ENCODE assay signal across 14 cellular contexts in the genomic region with DNA sequence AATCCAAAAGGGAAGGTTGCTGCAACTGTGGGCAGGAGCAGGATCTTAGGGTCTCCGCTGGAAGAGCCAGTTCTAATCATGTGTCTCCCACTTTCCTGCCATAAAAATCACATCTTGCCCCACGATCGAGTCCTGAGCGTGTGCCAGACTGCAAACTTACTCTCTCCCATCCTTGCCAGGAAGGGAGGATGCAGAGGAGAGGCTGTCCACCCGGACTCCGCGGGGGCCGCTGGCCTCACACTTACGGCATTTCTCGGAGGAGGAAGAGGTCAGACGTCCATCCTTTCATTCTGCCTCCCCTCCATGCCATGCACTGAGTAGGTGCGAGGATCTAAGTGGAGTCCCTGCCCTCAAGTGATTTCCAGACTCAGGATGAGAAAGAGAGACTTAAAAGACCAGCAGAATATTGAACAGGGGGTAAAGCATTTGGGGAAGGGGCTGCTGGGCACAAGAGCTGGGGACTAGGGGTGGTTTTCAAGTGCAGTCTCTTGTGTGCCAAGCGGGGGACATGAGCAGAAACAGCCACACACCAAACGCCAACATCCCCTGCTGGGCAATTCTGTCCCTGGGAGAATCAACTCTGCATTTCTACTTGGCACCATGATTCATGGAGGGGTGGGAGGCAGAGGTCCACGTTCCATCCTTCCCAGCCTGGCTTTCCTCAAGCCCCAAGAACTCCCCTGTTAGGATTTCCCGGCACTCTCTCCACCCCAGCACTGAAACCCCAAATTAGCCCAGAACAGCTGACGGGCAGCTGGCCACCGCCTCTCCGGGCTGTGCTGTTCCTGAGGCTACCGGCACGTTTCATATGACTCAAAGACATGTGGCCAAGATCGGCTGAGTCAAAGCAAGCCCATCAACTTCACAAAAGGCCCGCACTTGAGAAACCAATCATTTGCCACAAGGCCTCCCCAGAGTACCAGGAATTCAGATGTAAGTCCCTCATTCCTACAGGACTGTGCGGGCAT. TPM values are rescaled to one million over a fixed set of nuclear protein-coding genes. Genes with fewer than 3 reads are reported as not detected.
A peak's percentile ranks its signal among the peaks of the same experiment; 100 is the strongest.
DNase-seq lines count a peak whose midpoint lies in the region; ATAC-seq and TF ChIP-seq lines count a peak whose summit lies in the region.
"Had no signal": no experiment of that assay in that cellular context is flagged by ENCODE, and none has a peak within 500 bp of the region (broad histone marks: within the 10 kb centered on the region; RNA-seq: fewer than 3 reads in every experiment).

No MANE protein-coding gene starts in this region.

- H3K27me3 ChIP-seq in esophagus muscularis mucosa = no peaks in the 10 kb centered on the region
- H3K27me3 ChIP-seq: neutrophil had no signal

- DNase-seq in GM04503 (ENCODE audit: low read depth) = peak; percentile 73
- peak; percentile 88 for DNase-seq in astrocyte of the spinal cord (ENCODE audit: low read depth, low spot score)
- peak; percentile 99 for DNase-seq in myocyte (ENCODE audit: low read depth)
- DNase-seq in retina = no peak
- no peak for DNase-seq in esophagus muscularis mucosa (ENCODE audit: extremely low spot score)
- DNase-seq: NCI-H1105, NCI-H526 treated with DMSO at 0.1 percent for 48 hours had no signal

- in situ Hi-C loops in astrocyte of the spinal cord (cut with HindIII; ENCODE audit: low sequenced_read_pairs) = no loop called here

- H3K4me3 ChIP-seq in astrocyte of the spinal cord (ENCODE audit: low read depth, low read length) (no peak overlapping the region), esophagus muscularis mucosa (no peak overlapping the region)
- H3K4me3 ChIP-seq: HAP-1 had no signal

- no peaks in the 10 kb centered on the region for H3K9me3 ChIP-seq in esophagus muscularis mucosa
- H3K9me3 ChIP-seq: HAP-1, neutrophil had no signal

- WGBS in esophagus muscularis mucosa = 80% methylated on average over 21 of the region's 24 CpGs

- intact Hi-C loops in esophagus muscularis mucosa (cut with DNase I) = no loop called here

- TF ChIP-seq EP300 in esophagus muscularis mucosa (IDR thresholded peaks at IDR 0.05) = no peak

- TF ChIP-seq CTCF in astrocyte of the spinal cord (IDR thresholded peaks at IDR 0.05; ENCODE audit: low read depth, low read length) = no peak
- no peak for TF ChIP-seq CTCF in esophagus muscularis mucosa (IDR thresholded peaks at IDR 0.05)

- no peaks in the 10 kb centered on the region for H3K36me3 ChIP-seq in esophagus muscularis mucosa
- H3K36me3 ChIP-seq: HAP-1, neutrophil had no signal

- H3K4me1 ChIP-seq in esophagus muscularis mucosa = no peaks in the 10 kb centered on the region
- H3K4me1 ChIP-seq: HAP-1 had no signal

- no peak for TF ChIP-seq POLR2A in esophagus muscularis mucosa (IDR thresholded peaks at IDR 0.05; ENCODE audit: low read depth)

- peak; percentile 58 for ATAC-seq in HG03280 (IDR thresholded peaks at IDR 0.05; ENCODE audit: unreplicated experiment)
- no peak for ATAC-seq in GM21390 (IDR thresholded peaks at IDR 0.05; ENCODE audit: unreplicated experiment)
- ATAC-seq in GM21825 (IDR thresholded peaks at IDR 0.05; ENCODE audit: unreplicated experiment) = no peak
- ATAC-seq: activated naive CD4-positive, alpha-beta T cell treated with anti-CD3 and anti-CD28 coated beads, Interleukin-2, amount 50 U/mL, for 72 hours had no signal

- H3K27ac ChIP-seq in esophagus muscularis mucosa (replicated peaks in 1 of 4) = no peak overlapping the region
- H3K27ac ChIP-seq: neutrophil had no signal

RNA-seq across cellular contexts. Expression of gene OXTR, which starts 11.6 kb away (rescaled TPM):
- 4.7 and 5.1 TPM in 2 replicates for total RNA-seq in myocyte
- polyA plus RNA-seq in myocyte (2012) = 15.0 TPM
- 1 to 10 TPM in 2 of 4 donors, under 1 TPM in 2; 0.42 to 3.6 (median 1.6) TPM for total RNA-seq in esophagus muscularis mucosa

RNA-seq across cellular contexts. Expression of gene CAV3, which starts 24.2 kb away (rescaled TPM):
- 90.5 and 133 TPM in 2 replicates for total RNA-seq in myocyte
- polyA plus RNA-seq in myocyte (2012) = 114 TPM
- not detected for total RNA-seq in esophagus muscularis mucosa
- total RNA-seq: activated naive CD4-positive, alpha-beta T cell treated with anti-CD3 and anti-CD28 coated beads, Interleukin-2, amount 50 U/mL, for 72 hours; subcutaneous adipose tissue had no signal

Comparison
In these comparisons a context has a peak if more than half of its experiments do, and no peak if none do; other contexts are left out.
1. DNase-seq: peak in GM04503 (single experiment), astrocyte of the spinal cord (single experiment) and myocyte (single experiment); none in retina (single experiment) and esophagus muscularis mucosa (single experiment).
2. RNA of gene CAV3, which starts 24.2 kb away (total RNA-seq): 90.5 to 133 TPM in myocyte; not detected in esophagus muscularis mucosa; every median in the first group is over 10 times any median in the second.